8 cellular contexts compared by ENCODE assay signal in the genomic region with DNA sequence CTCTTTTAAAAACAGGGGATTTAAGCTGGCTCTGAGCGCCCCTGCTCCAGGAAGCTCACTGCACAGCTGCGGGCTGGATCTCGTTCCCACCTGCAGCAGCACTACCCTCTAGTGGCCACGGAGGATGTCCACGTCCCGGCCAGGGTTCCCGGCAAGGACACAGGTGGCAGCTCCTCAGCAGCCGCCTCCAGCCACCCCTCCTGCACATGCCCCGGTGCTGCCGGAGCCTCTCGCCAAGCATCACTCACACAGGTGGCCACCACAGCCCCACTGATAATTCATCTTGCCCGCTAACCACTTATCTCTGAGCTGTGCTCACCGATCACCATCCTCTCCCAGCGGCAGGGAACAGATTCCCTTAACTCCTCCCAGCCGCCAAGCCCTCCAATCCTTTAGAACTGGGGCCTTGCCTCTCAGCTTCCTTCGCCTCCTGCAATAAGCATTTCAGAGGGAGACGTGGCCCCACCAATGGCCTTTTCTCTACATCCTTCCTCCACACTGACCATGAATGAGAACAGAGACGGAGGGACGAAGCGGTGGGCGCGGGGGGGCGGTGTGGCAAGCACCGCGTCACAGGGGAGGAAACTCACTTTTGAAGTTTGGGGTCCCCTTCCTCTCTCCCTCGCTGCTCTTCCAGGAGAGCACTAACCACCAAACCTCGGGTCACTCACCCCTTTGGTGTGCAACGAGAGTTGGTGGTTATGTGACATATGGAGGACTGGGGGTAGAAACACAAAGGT.
DNase-seq lines count a peak whose midpoint lies in the region; ATAC-seq and TF ChIP-seq lines count a peak whose summit lies in the region.

No MANE protein-coding gene starts in this region.

- peak; percentile 51 for DNase-seq in activated CD4-positive, alpha-beta T cell treated with anti-CD3 and anti-CD28 coated beads for 36 hours
- no peak for DNase-seq in activated CD4-positive, alpha-beta T cell treated with anti-CD3 and anti-CD28 coated beads, Interleukin-2, amount 50 U/mL, for 1 hour
- DNase-seq in SK-MEL-5 (ENCODE audit: low read depth, low spot score) (peak; percentile 84), fibroblast of peridontal ligament (ENCODE audit: extremely low read depth) (peak; percentile 8), posterior cingulate gyrus (peak in 9 of 10 donors; percentile 25 to 95 (median 65))
- no peak for DNase-seq in effector memory CD8-positive, alpha-beta T cell

- no peaks in the 10 kb centered on the region for H3K9me3 Mint-ChIP-seq in activated CD4-positive, alpha-beta T cell treated with anti-CD3 and anti-CD28 coated beads for 36 hours (ENCODE audit: low read depth)
- H3K9me3 Mint-ChIP-seq in effector memory CD8-positive, alpha-beta T cell = peaks cover 0 to 7% of the 10 kb centered on the region in 2 donors

- peak; percentile 87 for TF ChIP-seq CTCF in LNCAP (IDR thresholded peaks at IDR 0.05)

- no peak overlapping the region for H3K27ac Mint-ChIP-seq in activated CD4-positive, alpha-beta T cell treated with anti-CD3 and anti-CD28 coated beads for 36 hours
- H3K27ac Mint-ChIP-seq in effector memory CD8-positive, alpha-beta T cell = no peak overlapping the region

- H3K36me3 Mint-ChIP-seq in activated CD4-positive, alpha-beta T cell treated with anti-CD3 and anti-CD28 coated beads for 36 hours (ENCODE audit: low read depth) = no peaks in the 10 kb centered on the region
- H3K36me3 Mint-ChIP-seq in effector memory CD8-positive, alpha-beta T cell (ENCODE audit: insufficient read depth) = no peaks in the 10 kb centered on the region

- no peaks in the 10 kb centered on the region for H3K4me1 Mint-ChIP-seq in activated CD4-positive, alpha-beta T cell treated with anti-CD3 and anti-CD28 coated beads for 36 hours
- H3K4me1 Mint-ChIP-seq in effector memory CD8-positive, alpha-beta T cell (ENCODE audit: low read depth in 2 of 2) = peaks cover 3 to 6% of the 10 kb centered on the region in 2 donors

- no peak overlapping the region for H3K4me3 Mint-ChIP-seq in activated CD4-positive, alpha-beta T cell treated with anti-CD3 and anti-CD28 coated beads for 36 hours
- no peak overlapping the region for H3K4me3 Mint-ChIP-seq in effector memory CD8-positive, alpha-beta T cell

- H3K27me3 Mint-ChIP-seq in activated CD4-positive, alpha-beta T cell treated with anti-CD3 and anti-CD28 coated beads for 36 hours = peaks cover 35% of the 10 kb centered on the region
- H3K27me3 Mint-ChIP-seq in effector memory CD8-positive, alpha-beta T cell = peaks cover 37 to 54% of the 10 kb centered on the region in 2 donors

- CTCF ChIA-PET in activated CD4-positive, alpha-beta T cell treated with anti-CD3 and anti-CD28 coated beads for 36 hours (lab: Charles Lee) = interaction anchor here (0.7 to 1.7 kb wide), 4 partner anchors 12 to 346 kb away, joined by 3 to 5 read pairs (median 4); no protein-coding TSS in a partner anchor

- POLR2A ChIA-PET in activated CD4-positive, alpha-beta T cell treated with anti-CD3 and anti-CD28 coated beads for 36 hours (lab: Charles Lee) = interaction anchor here (0.6 kb wide), 1 partner anchor 198 kb away, joined by 5 read pairs; no protein-coding TSS in a partner anchor

- ATAC-seq in activated CD4-positive, alpha-beta T cell treated with anti-CD3 and anti-CD28 coated beads for 36 hours = no peak
- ATAC-seq in effector memory CD8-positive, alpha-beta T cell (replicated peaks) = no peak
- no peak for ATAC-seq in GM21367 (IDR thresholded peaks at IDR 0.05; ENCODE audit: unreplicated experiment)

- in situ Hi-C loops in SK-MEL-5 (cut with HindIII; ENCODE audit: low pct_unique_long_range_greater_than_20kb, low sequenced_read_pairs) = no loop called here

- intact Hi-C loops in activated CD4-positive, alpha-beta T cell treated with anti-CD3 and anti-CD28 coated beads for 36 hours (cut with DNase I, micrococcal nuclease) = no loop called here
- intact Hi-C loops in posterior cingulate gyrus (cut with DNase I) = loop anchor here (1.0 kb wide), 1 partner anchor 200 kb away; no protein-coding TSS in a partner anchor

Comparison
In these comparisons a context has a peak if more than half of its experiments do, and no peak if none do; other contexts are left out.
1. DNase-seq: peak in activated CD4-positive, alpha-beta T cell treated with anti-CD3 and anti-CD28 coated beads for 36 hours (single experiment), SK-MEL-5 (single experiment), fibroblast of peridontal ligament (single experiment) and posterior cingulate gyrus (9 of 10); none in activated CD4-positive, alpha-beta T cell treated with anti-CD3 and anti-CD28 coated beads, Interleukin-2, amount 50 U/mL, for 1 hour (single experiment) and effector memory CD8-positive, alpha-beta T cell (0 of 3).